ENCODE assay signal across 8 cellular contexts in genomic region chr1:33460947-33461629, GRCh38. TPM values are rescaled to one million over a fixed set of nuclear protein-coding genes. Genes with fewer than 3 reads are reported as not detected.
DNase-seq lines count a peak whose midpoint lies in the region; ATAC-seq and TF ChIP-seq lines count a peak whose summit lies in the region.

No MANE protein-coding gene starts in this region.

- H3K4me3 ChIP-seq in dorsolateral prefrontal cortex (no peak overlapping the region), stomach (no peak overlapping the region), BE2C (ENCODE audit: low read depth, low read length) (no peak overlapping the region)

- TF ChIP-seq EP300 in stomach (IDR thresholded peaks at IDR 0.05): no peak

- ATAC-seq in GM19351 (IDR thresholded peaks at IDR 0.05; ENCODE audit: unreplicated experiment): peak; percentile 73
- peak; percentile 68 for ATAC-seq in HG03280 (IDR thresholded peaks at IDR 0.05; ENCODE audit: unreplicated experiment)
- no peak for ATAC-seq in GM19455 (IDR thresholded peaks at IDR 0.05; ENCODE audit: unreplicated experiment)

- H3K4me1 ChIP-seq in stomach: peaks cover 0 to 32% (median 17%) of the 10 kb centered on the region in 4 donors
- H3K4me1 ChIP-seq in BE2C: no peaks in the 10 kb centered on the region

- H3K27ac ChIP-seq in dorsolateral prefrontal cortex (peak overlapping the region in 33 of 59 donors; percentile 3 to 77 (median 41)), stomach (peak overlapping the region in 4 of 5 donors; percentile 46 to 77 (median 58))

- TF ChIP-seq POLR2A in stomach (IDR thresholded peaks at IDR 0.05): no peak

- H3K27me3 ChIP-seq in dorsolateral prefrontal cortex: no peaks in the 10 kb centered on the region
- H3K27me3 ChIP-seq in stomach: no peaks in the 10 kb centered on the region
- no peaks in the 10 kb centered on the region for H3K27me3 ChIP-seq in BE2C

- no peaks in the 10 kb centered on the region for H3K9me3 ChIP-seq in stomach
- H3K9me3 ChIP-seq in BE2C: no peaks in the 10 kb centered on the region

- intact Hi-C loops in dorsolateral prefrontal cortex (cut with DNase I) (loop anchor here in 1 of 2 donors (5.0 kb wide), 1 partner anchor 329 kb away; no protein-coding TSS in a partner anchor), stomach (cut with DNase I; ENCODE audit: low total_unique reads) (loop anchor here (10.0 kb wide), 2 partner anchors 96 to 166 kb away; no protein-coding TSS in a partner anchor)

- H3K36me3 ChIP-seq in stomach (no peaks in the 10 kb centered on the region), BE2C (no peaks in the 10 kb centered on the region)

- 52 to 71% (median 67%) methylated on average over 4 of the region's 4 CpGs for WGBS in stomach, 5 donors

- TF ChIP-seq CTCF in dorsolateral prefrontal cortex (IDR thresholded peaks at IDR 0.05 in 54 of 56, conservative IDR thresholded peaks at IDR 0.05 in 2 of 56; ENCODE audit: low read depth in 1 of 56, partially characterized antibody in 56 of 56) (no peak), stomach (IDR thresholded peaks at IDR 0.05) (no peak), BE2C (IDR thresholded peaks at IDR 0.05; ENCODE audit: low read depth, low read length) (no peak)

- peak in 2 of 10 donors; percentile 26 to 43 for DNase-seq in dorsolateral prefrontal cortex
- no peak for DNase-seq in stomach
- DNase-seq in BE2C: no peak
- no peak for DNase-seq in NCI-H1417 treated with DMSO at 0.1 percent for 48 hours (lab: John Stamatoyannopoulos, UW)
- no peak for DNase-seq in stimulated activated naive CD4-positive, alpha-beta T cell treated with Interleukin-2 at 50 U/mL for 16 hours (lab: John Stamatoyannopoulos, UW)

RNA-seq across cellular contexts. Expression of gene ZSCAN20, which starts 11.4 kb away (rescaled TPM):
- total RNA-seq in dorsolateral prefrontal cortex (10 to 100 TPM in 20 of 120 experiments, 1 to 10 TPM in 100; 4.8 to 12.9 (median 8.1) TPM), stomach (1 to 10 TPM in 3 of 5 donors, under 1 TPM in 2; 0.29 to 8.4 (median 1.8) TPM)
- polyA plus RNA-seq in stomach: 1 to 10 TPM in 1 of 3 donors, under 1 TPM in 2; 0.50 to 1.1 (median 0.61) TPM
- polyA plus RNA-seq in BE2C (2012; ENCODE audit: insufficient read depth, insufficient read length, low read depth): 0.63 TPM

RNA-seq across cellular contexts. Expression of gene PHC2, which starts 30.2 kb away (rescaled TPM):
- total RNA-seq in dorsolateral prefrontal cortex (100 to 1,000 TPM in 34 of 120 experiments, 10 to 100 TPM in 86; 68.2 to 158 (median 93.1) TPM), stomach (100 to 1,000 TPM in 3 of 5 donors, 10 to 100 TPM in 2; 72.0 to 123 (median 107) TPM)
- 100 to 1,000 TPM in 2 of 3 donors, 10 to 100 TPM in 1; 70.8 to 140 (median 121) TPM for polyA plus RNA-seq in stomach
- 36.8 TPM for polyA plus RNA-seq in BE2C (2012; ENCODE audit: insufficient read depth, insufficient read length, low read depth)
